24 cellular contexts compared by ENCODE assay signal in the genomic region with DNA sequence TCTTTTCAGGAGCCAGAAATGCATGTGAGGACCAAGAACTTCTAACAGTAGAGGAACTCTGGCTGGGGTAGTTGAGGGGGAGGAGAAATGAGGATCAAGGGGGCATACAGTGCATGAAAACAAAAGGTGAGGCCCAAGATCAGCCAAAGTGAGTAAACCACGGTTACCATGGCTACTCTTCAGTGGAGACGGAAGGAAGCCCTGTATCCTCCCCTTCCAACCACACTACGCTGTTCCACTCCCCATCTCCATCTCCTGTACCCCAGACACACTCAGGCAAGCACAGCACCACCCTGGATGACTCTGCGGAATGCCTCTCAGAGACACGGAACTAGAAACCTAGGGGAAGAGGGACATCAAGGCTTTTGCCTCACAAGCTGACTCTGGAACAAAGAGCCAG.
"Had no signal": no experiment of that assay in that cellular context is flagged by ENCODE, and none has a peak within 500 bp of the region (broad histone marks: within the 10 kb centered on the region; RNA-seq: fewer than 3 reads in every experiment).

No MANE protein-coding gene starts in this region.

- FAIRE-seq: pancreas had no signal

- H3K27ac ChIP-seq: cardiac muscle cell, pancreas, psoas muscle, right atrium auricular region, spleen, thyroid gland, WERI-Rb-1 had no signal

- H3K4me1 Mint-ChIP-seq: activated naive CD8-positive, alpha-beta T cell treated with anti-CD3 and anti-CD28 coated beads, Interleukin-2, amount 50 U/mL, for 24 hours had no signal

- H3K27ac Mint-ChIP-seq: activated naive CD8-positive, alpha-beta T cell treated with anti-CD3 and anti-CD28 coated beads, Interleukin-2, amount 50 U/mL, for 24 hours; activated T-helper 2 cell treated with anti-CD3 and anti-CD28 coated beads, Interferon-gamma antibody, Interleukin-2, Interleukin-4, amounts not matched to agents 10 μg/mL and 5 μg/mL and 100 μg/mL, durations not matched to agents 14 hours and 24 hours and 36 hours; dendritic cell treated with granulocyte-macrophage colony-stimulating factor and Interleukin-4, amounts not matched to agents 40 ng/mL and 50 ng/mL, for 4 days; natural killer cell; T-helper 2 cell treated with Interferon-gamma antibody and Interleukin-4, amounts not matched to agents 5 μg/mL and 100 μg/mL, for 36 hours had no signal

- H3K4me3 Mint-ChIP-seq: activated naive CD8-positive, alpha-beta T cell treated with anti-CD3 and anti-CD28 coated beads, Interleukin-2, amount 50 U/mL, for 24 hours; activated T-cell treated with anti-CD3 and anti-CD28 coated beads, Interleukin-2, amount 50 U/mL, for 4 hours; dendritic cell treated with granulocyte-macrophage colony-stimulating factor and Interleukin-4, amounts not matched to agents 40 ng/mL and 50 ng/mL, for 4 days; natural killer cell; T-helper 2 cell treated with Interferon-gamma antibody and Interleukin-4, amounts not matched to agents 5 μg/mL and 100 μg/mL, for 36 hours had no signal

- H3K9me3 ChIP-seq: pancreas, psoas muscle, right atrium auricular region, spleen, thyroid gland had no signal

- H3K9me3 Mint-ChIP-seq: activated naive CD8-positive, alpha-beta T cell treated with anti-CD3 and anti-CD28 coated beads, Interleukin-2, amount 50 U/mL, for 24 hours; activated T-cell treated with anti-CD3 and anti-CD28 coated beads, Interleukin-2, amount 50 U/mL, for 4 hours; activated T-helper 2 cell treated with anti-CD3 and anti-CD28 coated beads, Interferon-gamma antibody, Interleukin-2, Interleukin-4, amounts not matched to agents 10 μg/mL and 5 μg/mL and 100 μg/mL, durations not matched to agents 14 hours and 24 hours and 36 hours; dendritic cell treated with granulocyte-macrophage colony-stimulating factor and Interleukin-4, amounts not matched to agents 40 ng/mL and 50 ng/mL, for 4 days; natural killer cell; T-helper 2 cell treated with Interferon-gamma antibody and Interleukin-4, amounts not matched to agents 5 μg/mL and 100 μg/mL, for 36 hours had no signal

- H3K36me3 ChIP-seq: cardiac muscle cell, pancreas, right atrium auricular region, spleen, thyroid gland, WERI-Rb-1 had no signal

- H3K4me3 ChIP-seq: cardiac muscle cell, pancreas, psoas muscle, right atrium auricular region, spleen, thyroid gland had no signal

- H3K4me1 ChIP-seq: pancreas, psoas muscle, right atrium auricular region, spleen had no signal

- H3K36me3 Mint-ChIP-seq: natural killer cell had no signal

- H3K27me3 ChIP-seq: cardiac muscle cell, pancreas, right atrium auricular region, thyroid gland had no signal

- DNase-seq: activated CD4-positive, CD25-positive, alpha-beta regulatory T cell treated with anti-CD3 and anti-CD28 coated beads, Interleukin-2, amount 50 U/mL, for 72 hours; activated CD8-positive, alpha-beta memory T cell treated with anti-CD3 and anti-CD28 coated beads, Interleukin-2, amount 50 U/mL, for 48 hours; activated naive CD4-positive, alpha-beta T cell treated with Interleukin-2 at 50 U/mL for 16 hours; activated naive CD8-positive, alpha-beta T cell treated with anti-CD3 and anti-CD28 coated beads, Interleukin-2, amount 50 U/mL, for 24 hours; activated T-cell treated with anti-CD3 and anti-CD28 coated beads, Interleukin-2, amount 50 U/mL, for 4 hours; effector CD4-positive, alpha-beta T cell; erythroblast; foreskin fibroblast; left ventricle myocardium superior; mammary epithelial cell; midbrain; natural killer cell; pancreas; psoas muscle; spleen; stimulated activated CD4-positive, alpha-beta T cell treated with anti-CD3 and anti-CD28 coated beads, Interleukin-4, amount 100 ng/mL, for 1 hour; stimulated activated naive CD4-positive, alpha-beta T cell; thyroid gland; WERI-Rb-1 had no signal

- ATAC-seq: activated naive CD8-positive, alpha-beta T cell treated with anti-CD3 and anti-CD28 coated beads, Interleukin-2, amount 50 U/mL, for 24 hours; activated T-cell treated with anti-CD3 and anti-CD28 coated beads, Interleukin-2, amount 50 U/mL, for 4 hours; left ventricle myocardium superior; natural killer cell; pancreas; psoas muscle had no signal
